27 cellular contexts compared by ENCODE assay signal in the genomic region with DNA sequence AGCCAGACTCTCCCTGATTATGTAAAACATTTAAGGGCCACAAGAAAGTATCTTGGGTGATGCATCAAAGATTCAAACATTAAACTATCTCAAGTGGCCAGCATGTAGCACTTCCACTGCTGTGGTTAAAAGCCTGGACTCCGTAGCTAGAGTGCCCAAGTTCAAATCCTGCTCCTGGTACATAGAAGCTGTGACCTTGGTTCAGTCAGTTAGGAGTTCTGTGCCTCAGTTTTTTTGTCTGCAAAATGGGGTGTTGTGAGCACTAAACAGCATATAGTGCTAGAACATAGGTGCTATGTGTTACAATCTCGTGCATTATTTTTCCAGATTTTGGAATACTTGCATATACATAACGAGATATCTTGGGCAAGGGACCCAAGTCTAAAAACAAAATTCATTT.
"Had no signal": no experiment of that assay in that cellular context is flagged by ENCODE, and none has a peak within 500 bp of the region (broad histone marks: within the 10 kb centered on the region; RNA-seq: fewer than 3 reads in every experiment).

No MANE protein-coding gene starts in this region.

- H3K4me1 ChIP-seq: parathyroid adenoma had no signal

- H3K9me3 Mint-ChIP-seq: immature natural killer cell; naive thymus-derived CD8-positive, alpha-beta T cell; nephron; neural progenitor cell; stimulated activated effector memory CD8-positive, alpha-beta T cell treated with anti-CD3 and anti-CD28 coated beads, Interleukin-12 subunit alpha, Interleukin-12 subunit beta, amount 100 ng/mL, for 72 hours; stimulated activated naive CD8-positive, alpha-beta T cell treated with anti-CD3 and anti-CD28 coated beads, Interleukin-15, Interleukin-2, amounts not matched to agents 100 ng/mL and 50 ng/mL, for 24 hours; type B pancreatic cell had no signal

- H3K4me3 Mint-ChIP-seq: immature natural killer cell; naive thymus-derived CD8-positive, alpha-beta T cell; nephron; stimulated activated effector memory CD8-positive, alpha-beta T cell treated with anti-CD3 and anti-CD28 coated beads, Interleukin-12 subunit alpha, Interleukin-12 subunit beta, amount 100 ng/mL, for 72 hours; stimulated activated naive CD8-positive, alpha-beta T cell treated with anti-CD3 and anti-CD28 coated beads, Interleukin-15, Interleukin-2, amounts not matched to agents 100 ng/mL and 50 ng/mL, for 24 hours; type B pancreatic cell had no signal

- ATAC-seq: left colon; left lung; lower lobe of right lung; naive thymus-derived CD8-positive, alpha-beta T cell; psoas muscle; sciatic nerve; stimulated activated effector memory CD8-positive, alpha-beta T cell treated with anti-CD3 and anti-CD28 coated beads, Interleukin-12 subunit alpha, Interleukin-12 subunit beta, amount 100 ng/mL, for 72 hours had no signal

- H2AFZ ChIP-seq: neural progenitor cell, parathyroid adenoma had no signal

- H3K9ac ChIP-seq: neural progenitor cell, parathyroid adenoma had no signal

- H3K4me3 ChIP-seq: left lung, lower lobe of right lung, neural progenitor cell, psoas muscle, right atrium auricular region, skin epidermis, suprapubic skin, thoracic aorta, tibial artery, uterus had no signal

- H3K4me1 Mint-ChIP-seq: immature natural killer cell had no signal

- H3K4me2 ChIP-seq: neural progenitor cell had no signal

- H3K9me3 ChIP-seq: left lung, lower lobe of right lung, neutrophil, psoas muscle, right atrium auricular region, suprapubic skin, thoracic aorta, tibial artery, uterus had no signal

- H3K27me3 Mint-ChIP-seq: stimulated activated naive CD8-positive, alpha-beta T cell treated with anti-CD3 and anti-CD28 coated beads, Interleukin-15, Interleukin-2, amounts not matched to agents 100 ng/mL and 50 ng/mL, for 24 hours; type B pancreatic cell had no signal

- H3K27ac Mint-ChIP-seq: immature natural killer cell; nephron; stimulated activated effector memory CD8-positive, alpha-beta T cell treated with anti-CD3 and anti-CD28 coated beads, Interleukin-12 subunit alpha, Interleukin-12 subunit beta, amount 100 ng/mL, for 72 hours; stimulated activated naive CD8-positive, alpha-beta T cell treated with anti-CD3 and anti-CD28 coated beads, Interleukin-15, Interleukin-2, amounts not matched to agents 100 ng/mL and 50 ng/mL, for 24 hours had no signal

- H3K36me3 ChIP-seq: left lung, lower lobe of right lung, neural progenitor cell, neutrophil, right atrium auricular region, suprapubic skin, thoracic aorta, tibial artery, uterus had no signal

- H3K27me3 ChIP-seq: left lung, neural progenitor cell, right atrium auricular region, suprapubic skin, tibial artery, uterus had no signal

- H3K27ac ChIP-seq: left lung, lower lobe of right lung, neural progenitor cell, neutrophil, parathyroid adenoma, psoas muscle, right atrium auricular region, skin epidermis, suprapubic skin, thoracic aorta, tibial artery had no signal

- DNase-seq: immature natural killer cell; kidney; left colon; left lung; lower lobe of right lung; mammary epithelial cell; mesenchymal stem cell; naive thymus-derived CD8-positive, alpha-beta T cell; occipital lobe; psoas muscle; stimulated activated CD4-positive, alpha-beta T cell treated with anti-CD3 and anti-CD28 coated beads, Interleukin-4, amount 100 ng/mL, for 24 hours; stimulated activated naive CD4-positive, alpha-beta T cell; tibial artery; uterus had no signal

- FAIRE-seq: islet of Langerhans, kidney had no signal

- H3K36me3 Mint-ChIP-seq: immature natural killer cell; stimulated activated effector memory CD8-positive, alpha-beta T cell treated with anti-CD3 and anti-CD28 coated beads, Interleukin-12 subunit alpha, Interleukin-12 subunit beta, amount 100 ng/mL, for 72 hours had no signal
